In the genomic region with DNA sequence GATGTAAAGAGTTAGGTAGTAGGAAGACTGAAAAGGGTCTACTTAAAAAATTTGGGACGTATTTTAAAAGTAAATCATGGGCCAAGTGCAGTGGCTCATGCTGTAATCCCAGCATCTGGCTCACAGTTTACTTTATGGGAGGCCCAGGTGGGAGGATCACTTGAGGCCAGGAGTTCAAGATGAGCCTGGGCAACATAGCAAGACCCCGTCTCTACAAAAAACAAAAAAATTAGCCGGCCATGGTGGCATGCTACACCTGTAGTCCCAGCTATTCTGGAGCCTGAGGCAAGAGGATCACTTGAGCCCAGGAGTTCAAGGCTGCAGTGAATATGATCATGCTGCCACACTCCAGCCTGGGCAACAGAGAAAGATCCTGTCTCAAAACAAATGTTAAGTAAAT, we compare ENCODE assay signal across 39 cellular contexts.
"Had no signal": no experiment of that assay in that cellular context is flagged by ENCODE, and none has a peak within 500 bp of the region (broad histone marks: within the 10 kb centered on the region; RNA-seq: fewer than 3 reads in every experiment).

No MANE protein-coding gene starts in this region.

- H3K9me3 Mint-ChIP-seq: activated T-helper 1 cell treated with anti-CD3 and anti-CD28 coated beads, Interleukin-12 subunit alpha, Interleukin-12 subunit beta, Interleukin-2, Interleukin-4 antibody, amounts not matched to agents 30 ng/mL and 10 ng/mL and 1 ng/mL, durations not matched to agents 14 hours and 24 hours and 36 hours; activated T-helper 2 cell treated with anti-CD3 and anti-CD28 coated beads, Interferon-gamma antibody, Interleukin-2, Interleukin-4, amounts not matched to agents 10 μg/mL and 5 μg/mL and 100 μg/mL, durations not matched to agents 14 hours and 24 hours and 36 hours had no signal

- H3K4me1 Mint-ChIP-seq: activated naive CD4-positive, alpha-beta T cell treated with anti-CD3 and anti-CD28 coated beads, Interleukin-2, amount 10 ng/mL, durations not matched to agents 7 days and 5 days; activated naive CD4-positive, alpha-beta T cell treated with anti-CD3 and anti-CD28 coated beads, Interleukin-2, amount 50 U/mL, for 24 hours; activated naive CD8-positive, alpha-beta T cell treated with anti-CD3 and anti-CD28 coated beads for 36 hours; activated naive CD8-positive, alpha-beta T cell treated with anti-CD3 and anti-CD28 coated beads, Interleukin-2, amount 10 ng/mL, durations not matched to agents 7 days and 5 days; activated naive CD8-positive, alpha-beta T cell treated with anti-CD3 and anti-CD28 coated beads, Interleukin-2, amount 50 U/mL, for 24 hours; activated T-helper 17 cell treated with anti-CD3 and anti-CD28 coated beads, Interleukin-2, amount 50 U/mL, for 72 hours; brain; central memory CD8-positive, alpha-beta T cell had no signal

- DNase-seq: activated effector memory CD4-positive, alpha-beta T cell treated with anti-CD3 and anti-CD28 coated beads, Interleukin-2, amount 50 U/mL, for 16 hours; activated effector memory CD4-positive, alpha-beta T cell treated with Interleukin-2 at 50 U/mL for 16 hours; activated gamma-delta T cell; activated gamma-delta T cell treated with Interleukin-2 at 50 U/mL for 16 hours; activated naive CD4-positive, alpha-beta T cell; activated naive CD4-positive, alpha-beta T cell treated with anti-CD3 and anti-CD28 coated beads for 36 hours; activated naive CD4-positive, alpha-beta T cell treated with anti-CD3 and anti-CD28 coated beads, Interleukin-2, amount 10 ng/mL, durations not matched to agents 7 days and 5 days; activated naive CD4-positive, alpha-beta T cell treated with anti-CD3 and anti-CD28 coated beads, Interleukin-2, amount 50 U/mL, for 16 hours; activated naive CD4-positive, alpha-beta T cell treated with Interleukin-2 at 50 U/mL for 16 hours; activated naive CD8-positive, alpha-beta T cell treated with anti-CD3 and anti-CD28 coated beads for 36 hours; activated naive CD8-positive, alpha-beta T cell treated with anti-CD3 and anti-CD28 coated beads, Interleukin-2, amount 10 ng/mL, durations not matched to agents 7 days and 5 days; activated naive CD8-positive, alpha-beta T cell treated with anti-CD3 and anti-CD28 coated beads, Interleukin-2, amount 50 U/mL, for 24 hours; activated T-cell treated with anti-CD3 and anti-CD28 coated beads, Interleukin-2, amount 50 U/mL, for 24 hours; activated T-cell treated with anti-CD3 and anti-CD28 coated beads, Interleukin-2, amount 50 U/mL, for 4 hours; activated T-cell treated with anti-CD3 and anti-CD28 coated beads, Interleukin-2, amount 50 U/mL, for 48 hours; activated T-cell treated with anti-CD3 and anti-CD28 coated beads, Interleukin-2, amount 50 U/mL, for 72 hours; adrenal gland; amniotic stem cell; amygdala; anterior cingulate cortex; aorta; body of pancreas; brain microvascular endothelial cell; caudate nucleus; central memory CD4-positive, alpha-beta T cell; cerebellar nuclear complex had no signal

- FAIRE-seq: astrocyte, bronchial epithelial cell had no signal

- H3K36me3 ChIP-seq: adrenal gland, ascending aorta, brain microvascular endothelial cell, breast epithelium, cardiac muscle cell had no signal

- H3K9me3 ChIP-seq: adrenal gland, body of pancreas had no signal

- H3K27me3 Mint-ChIP-seq: activated naive CD4-positive, alpha-beta T cell treated with anti-CD3 and anti-CD28 coated beads, Interleukin-2, amount 10 ng/mL, durations not matched to agents 7 days and 5 days; activated naive CD8-positive, alpha-beta T cell treated with anti-CD3 and anti-CD28 coated beads for 36 hours; activated naive CD8-positive, alpha-beta T cell treated with anti-CD3 and anti-CD28 coated beads, Interleukin-2, amount 10 ng/mL, durations not matched to agents 7 days and 5 days; activated T-cell treated with anti-CD3 and anti-CD28 coated beads, Interleukin-2, amount 50 U/mL, for 24 hours; brain; central memory CD8-positive, alpha-beta T cell had no signal

- H3K27ac ChIP-seq: adrenal gland, ascending aorta, body of pancreas, brain microvascular endothelial cell, breast epithelium, cardiac muscle cell had no signal

- H3K27ac Mint-ChIP-seq: activated naive CD4-positive, alpha-beta T cell treated with anti-CD3 and anti-CD28 coated beads for 36 hours; activated naive CD4-positive, alpha-beta T cell treated with anti-CD3 and anti-CD28 coated beads, Interleukin-2, amount 10 ng/mL, durations not matched to agents 7 days and 5 days; activated naive CD4-positive, alpha-beta T cell treated with anti-CD3 and anti-CD28 coated beads, Interleukin-2, amount 50 U/mL, for 24 hours; activated naive CD4-positive, alpha-beta T cell treated with anti-CD3 and anti-CD28 coated beads, Interleukin-2, amount 50 U/mL, for 72 hours; activated naive CD8-positive, alpha-beta T cell; activated naive CD8-positive, alpha-beta T cell treated with anti-CD3 and anti-CD28 coated beads for 36 hours; activated naive CD8-positive, alpha-beta T cell treated with anti-CD3 and anti-CD28 coated beads, Interleukin-2, amount 10 ng/mL, durations not matched to agents 7 days and 5 days; activated naive CD8-positive, alpha-beta T cell treated with anti-CD3 and anti-CD28 coated beads, Interleukin-2, amount 50 U/mL, for 24 hours; activated T-cell treated with anti-CD3 and anti-CD28 coated beads, Interleukin-2, amount 50 U/mL, for 24 hours; activated T-cell treated with anti-CD3 and anti-CD28 coated beads, Interleukin-2, amount 50 U/mL, for 72 hours; activated T-helper 1 cell treated with anti-CD3 and anti-CD28 coated beads, Interleukin-12 subunit alpha, Interleukin-12 subunit beta, Interleukin-2, Interleukin-4 antibody, amounts not matched to agents 30 ng/mL and 10 ng/mL and 1 ng/mL, durations not matched to agents 14 hours and 24 hours and 36 hours; activated T-helper 17 cell treated with anti-CD3 and anti-CD28 coated beads, Interleukin-2, amount 50 U/mL, for 72 hours; activated T-helper 2 cell treated with anti-CD3 and anti-CD28 coated beads, Interferon-gamma antibody, Interleukin-2, Interleukin-4, amounts not matched to agents 10 μg/mL and 5 μg/mL and 100 μg/mL, durations not matched to agents 14 hours and 24 hours and 36 hours; brain had no signal

- H3K4me1 ChIP-seq: adrenal gland, ascending aorta, body of pancreas, breast epithelium had no signal

- H3K4me3 ChIP-seq: adrenal gland, ascending aorta, body of pancreas, breast epithelium, cardiac muscle cell had no signal

- H3K27me3 ChIP-seq: adrenal gland, ascending aorta, body of pancreas, brain microvascular endothelial cell, breast epithelium, cardiac muscle cell had no signal

- H3K36me3 Mint-ChIP-seq: activated naive CD4-positive, alpha-beta T cell treated with anti-CD3 and anti-CD28 coated beads, Interleukin-2, amount 10 ng/mL, durations not matched to agents 7 days and 5 days; activated naive CD8-positive, alpha-beta T cell treated with anti-CD3 and anti-CD28 coated beads, Interleukin-2, amount 10 ng/mL, durations not matched to agents 7 days and 5 days had no signal

- ATAC-seq: activated naive CD4-positive, alpha-beta T cell treated with anti-CD3 and anti-CD28 coated beads, Interleukin-2, amount 50 U/mL, for 72 hours; activated naive CD8-positive, alpha-beta T cell treated with anti-CD3 and anti-CD28 coated beads, Interleukin-2, amount 50 U/mL, for 24 hours; activated T-cell treated with anti-CD3 and anti-CD28 coated beads, Interleukin-2, amount 50 U/mL, for 4 hours; activated T-cell treated with anti-CD3 and anti-CD28 coated beads, Interleukin-2, amount 50 U/mL, for 72 hours; activated T-helper 17 cell treated with anti-CD3 and anti-CD28 coated beads, Interleukin-2, amount 50 U/mL, for 72 hours; body of pancreas had no signal

- H3K4me3 Mint-ChIP-seq: activated naive CD4-positive, alpha-beta T cell treated with anti-CD3 and anti-CD28 coated beads for 36 hours; activated naive CD4-positive, alpha-beta T cell treated with anti-CD3 and anti-CD28 coated beads, Interleukin-2, amount 10 ng/mL, durations not matched to agents 7 days and 5 days; activated naive CD4-positive, alpha-beta T cell treated with anti-CD3 and anti-CD28 coated beads, Interleukin-2, amount 50 U/mL, for 24 hours; activated naive CD8-positive, alpha-beta T cell; activated naive CD8-positive, alpha-beta T cell treated with anti-CD3 and anti-CD28 coated beads for 36 hours; activated naive CD8-positive, alpha-beta T cell treated with anti-CD3 and anti-CD28 coated beads, Interleukin-2, amount 10 ng/mL, durations not matched to agents 7 days and 5 days; activated naive CD8-positive, alpha-beta T cell treated with anti-CD3 and anti-CD28 coated beads, Interleukin-2, amount 50 U/mL, for 24 hours; activated T-cell treated with anti-CD3 and anti-CD28 coated beads, Interleukin-2, amount 50 U/mL, for 24 hours; activated T-cell treated with anti-CD3 and anti-CD28 coated beads, Interleukin-2, amount 50 U/mL, for 4 hours; activated T-cell treated with anti-CD3 and anti-CD28 coated beads, Interleukin-2, amount 50 U/mL, for 72 hours; activated T-helper 1 cell treated with anti-CD3 and anti-CD28 coated beads, Interleukin-12 subunit alpha, Interleukin-12 subunit beta, Interleukin-2, Interleukin-4 antibody, amounts not matched to agents 30 ng/mL and 10 ng/mL and 1 ng/mL, durations not matched to agents 14 hours and 24 hours and 36 hours; activated T-helper 17 cell treated with anti-CD3 and anti-CD28 coated beads, Interleukin-2, amount 50 U/mL, for 72 hours; brain; central memory CD8-positive, alpha-beta T cell had no signal
